In genomic region chr2:152440460-152440859, GRCh38 we compare ENCODE assay signal across 20 cellular contexts.
"Had no signal": no experiment of that assay in that cellular context is flagged by ENCODE, and none has a peak within 500 bp of the region (broad histone marks: within the 10 kb centered on the region; RNA-seq: fewer than 3 reads in every experiment).

No MANE protein-coding gene starts in this region.

- H3K4me3 ChIP-seq: coronary artery, lower lobe of right lung, suprapubic skin had no signal

- H3K36me3 ChIP-seq: brain microvascular endothelial cell, lower lobe of right lung, suprapubic skin had no signal

- H3K4me3 Mint-ChIP-seq: activated CD4-positive, alpha-beta T cell treated with anti-CD3 and anti-CD28 coated beads, Interleukin-2, amount 10 ng/mL, durations not matched to agents 24 days and 14 days; activated CD8-positive, alpha-beta T cell treated with anti-CD3 and anti-CD28 coated beads, Interleukin-2, amount 10 ng/mL, durations not matched to agents 7 days and 5 days; activated T-cell treated with anti-CD3 and anti-CD28 coated beads, Interleukin-2, amount 50 U/mL, for 24 hours; neural crest cell had no signal

- H3K27ac Mint-ChIP-seq: activated CD4-positive, alpha-beta T cell treated with anti-CD3 and anti-CD28 coated beads, Interleukin-2, amount 10 ng/mL, durations not matched to agents 24 days and 14 days; activated CD8-positive, alpha-beta T cell treated with anti-CD3 and anti-CD28 coated beads, Interleukin-2, amount 10 ng/mL, durations not matched to agents 7 days and 5 days; activated T-cell treated with anti-CD3 and anti-CD28 coated beads, Interleukin-2, amount 50 U/mL, for 24 hours; activated T-helper 2 cell treated with anti-CD3 and anti-CD28 coated beads, Interferon-gamma antibody, Interleukin-2, Interleukin-4, amounts not matched to agents 10 μg/mL and 5 μg/mL and 100 μg/mL, durations not matched to agents 14 hours and 24 hours and 36 hours; progenitor cell of endocrine pancreas had no signal

- H3K27me3 Mint-ChIP-seq: progenitor cell of endocrine pancreas had no signal

- H3K9me3 ChIP-seq: lower lobe of right lung, suprapubic skin had no signal

- DNase-seq: activated CD4-positive, alpha-beta T cell treated with anti-CD3 and anti-CD28 coated beads, Interleukin-2, amount 10 ng/mL, durations not matched to agents 24 days and 14 days; activated CD4-positive, CD25-positive, alpha-beta regulatory T cell; activated CD8-positive, alpha-beta T cell treated with anti-CD3 and anti-CD28 coated beads, Interleukin-2, amount 10 ng/mL, durations not matched to agents 7 days and 5 days; activated naive CD4-positive, alpha-beta T cell treated with Interleukin-2 at 50 U/mL for 16 hours; activated T-cell treated with anti-CD3 and anti-CD28 coated beads, Interleukin-2, amount 50 U/mL, for 24 hours; anterior cingulate cortex; brain microvascular endothelial cell; glutamatergic neuron; hypothalamus; islet precursor cell; lower lobe of right lung; stimulated activated CD4-positive, alpha-beta T cell treated with anti-CD3 and anti-CD28 coated beads, Interleukin-2, amount 100 ng/mL, for 24 hours; stimulated activated naive CD8-positive, alpha-beta T cell treated with anti-CD3 and anti-CD28 coated beads, Interleukin-15, Interleukin-2, amounts not matched to agents 100 U/mL and 50 U/mL, for 24 hours; T-helper 1 cell; T-helper 9 cell had no signal

- H3K27me3 ChIP-seq: brain microvascular endothelial cell, suprapubic skin had no signal

- ATAC-seq: activated CD8-positive, alpha-beta T cell treated with anti-CD3 and anti-CD28 coated beads, Interleukin-2, amount 10 ng/mL, durations not matched to agents 7 days and 5 days; lower lobe of right lung; stimulated activated naive CD8-positive, alpha-beta T cell treated with anti-CD3 and anti-CD28 coated beads, Interleukin-15, Interleukin-2, amounts not matched to agents 100 U/mL and 50 U/mL, for 24 hours had no signal

- H3K27ac ChIP-seq: brain microvascular endothelial cell, coronary artery, lower lobe of right lung, suprapubic skin had no signal

- H3K9me3 Mint-ChIP-seq: activated CD4-positive, alpha-beta T cell treated with anti-CD3 and anti-CD28 coated beads, Interleukin-2, amount 10 ng/mL, durations not matched to agents 24 days and 14 days; activated T-cell treated with anti-CD3 and anti-CD28 coated beads, Interleukin-2, amount 50 U/mL, for 24 hours; activated T-helper 2 cell treated with anti-CD3 and anti-CD28 coated beads, Interferon-gamma antibody, Interleukin-2, Interleukin-4, amounts not matched to agents 10 μg/mL and 5 μg/mL and 100 μg/mL, durations not matched to agents 14 hours and 24 hours and 36 hours; neural crest cell had no signal
